ENCODE assay signal across 19 cellular contexts in genomic region chr11:19101803-19102520, GRCh38. TPM values are rescaled to one million over a fixed set of nuclear protein-coding genes. Genes with fewer than 3 reads are reported as not detected.
DNase-seq lines count a peak whose midpoint lies in the region; ATAC-seq, FAIRE-seq and TF ChIP-seq lines count a peak whose summit lies in the region.
"Had no signal": no experiment of that assay in that cellular context is flagged by ENCODE, and none has a peak within 500 bp of the region (broad histone marks: within the 10 kb centered on the region; RNA-seq: fewer than 3 reads in every experiment).

No MANE protein-coding gene starts in this region.

- H3K9me3 ChIP-seq in Caco-2 (peaks cover 5% of the 10 kb centered on the region; the same call in 1 of the 2 replicates), HepG2 (ENCODE audit: low read length) (no peaks in the 10 kb centered on the region)
- H3K9me3 ChIP-seq in CD4-positive, alpha-beta memory T cell (ENCODE audit: control insufficient read depth in 1 of 2, low read length in 2 of 2), result no peaks in the 10 kb centered on the region

- CTCF ChIA-PET in Caco-2 (lab: Charles Lee) (interaction anchor here (2.6 kb wide), 1 partner anchor 25 kb away, joined by 9 read pairs; no protein-coding TSS in a partner anchor), HepG2 (lab: Yijun Ruan, JAX; ENCODE audit: low intra/inter-chr PET ratio, low total read pairs) (no interaction called here)
- CTCF ChIA-PET in CD4-positive, alpha-beta memory T cell (lab: Charles Lee; ENCODE audit: partially characterized antibody), result no interaction called here

- peaks cover 24% of the 10 kb centered on the region for H3K4me1 Mint-ChIP-seq in Caco-2 (ENCODE audit: low read depth, unreplicated experiment)
- no peaks in the 10 kb centered on the region for H3K4me1 Mint-ChIP-seq in CD4-positive, alpha-beta memory T cell
- H3K4me1 Mint-ChIP-seq: activated naive CD8-positive, alpha-beta T cell treated with anti-CD3 and anti-CD28 coated beads, Interleukin-2, amount 50 U/mL, for 24 hours; central memory CD8-positive, alpha-beta T cell had no signal

- no peak overlapping the region for H3K27ac Mint-ChIP-seq in Caco-2 (ENCODE audit: unreplicated experiment)
- no peak overlapping the region for H3K27ac Mint-ChIP-seq in CD4-positive, alpha-beta memory T cell
- H3K27ac Mint-ChIP-seq: activated naive CD8-positive, alpha-beta T cell treated with anti-CD3 and anti-CD28 coated beads, Interleukin-2, amount 50 U/mL, for 24 hours; activated T-cell treated with anti-CD3 and anti-CD28 coated beads, Interleukin-2, amount 50 U/mL, for 72 hours; CD8-positive, alpha-beta T cell; effector memory CD8-positive, alpha-beta T cell; naive thymus-derived CD8-positive, alpha-beta T cell had no signal

- no peaks in the 10 kb centered on the region for H3K9me3 Mint-ChIP-seq in Caco-2 (ENCODE audit: unreplicated experiment)
- peaks cover 0 to 9% (median 4%) of the 10 kb centered on the region in 8 donors for H3K9me3 Mint-ChIP-seq in CD4-positive, alpha-beta memory T cell
- H3K9me3 Mint-ChIP-seq: central memory CD8-positive, alpha-beta T cell had no signal

- no peak for FAIRE-seq in HepG2 (lab: Jason Lieb, UNC)

- peaks cover 2% of the 10 kb centered on the region for H3K27me3 Mint-ChIP-seq in Caco-2 (ENCODE audit: insufficient read depth, unreplicated experiment)
- peaks cover 13 to 16% of the 10 kb centered on the region in 2 donors for H3K27me3 Mint-ChIP-seq in CD4-positive, alpha-beta memory T cell

- H4K20me1 ChIP-seq in HepG2 (ENCODE audit: insufficient read depth, low read length), result no peaks in the 10 kb centered on the region

- H3K27me3 ChIP-seq in Caco-2 (replicated peaks; ENCODE audit: control insufficient read depth, insufficient read depth, low read length), result no peaks in the 10 kb centered on the region
- H3K27me3 ChIP-seq in HepG2 (ENCODE audit: control insufficient read depth in 1 of 2, insufficient read depth in 2 of 2, low read length in 2 of 2), result peaks cover 0 to 19% of the 10 kb centered on the region in 2 experiments; a peak in 2 of 5 replicates
- no peaks in the 10 kb centered on the region for H3K27me3 ChIP-seq in CD4-positive, alpha-beta memory T cell (ENCODE audit: insufficient read depth, low read length)

- 2% methylated on average over 4 of the region's 4 CpGs for WGBS in HepG2 (ENCODE audit: low lambda C conversion rate)

- H3K36me3 ChIP-seq in Caco-2 (ENCODE audit: control insufficient read depth, insufficient read depth, low read length) (no peaks in the 10 kb centered on the region), HepG2 (replicated peaks in 1 of 2; ENCODE audit: control insufficient read depth in 1 of 2, insufficient read depth in 2 of 2, low read length in 2 of 2) (no peaks in the 10 kb centered on the region)
- H3K36me3 ChIP-seq in CD4-positive, alpha-beta memory T cell (ENCODE audit: insufficient read depth, low read length), result no peaks in the 10 kb centered on the region

- intact Hi-C loops in Caco-2 (cut with micrococcal nuclease; ENCODE audit: unreplicated experiment) (loop anchor here (1.0 kb wide), 2 partner anchors 15 to 25 kb away; partner anchors contain the start of gene ZDHHC13), HepG2 (cut with micrococcal nuclease; ENCODE audit: unreplicated experiment) (no loop called here)
- intact Hi-C loops in CD4-positive, alpha-beta memory T cell (cut with micrococcal nuclease), result no loop called here

- ATAC-seq in esophagus mucosa (peak; percentile 78), HG03039 (IDR thresholded peaks at IDR 0.05; ENCODE audit: unreplicated experiment) (no peak), HepG2 (no peak)
- ATAC-seq: activated naive CD8-positive, alpha-beta T cell treated with anti-CD3 and anti-CD28 coated beads, Interleukin-2, amount 50 U/mL, for 24 hours; activated T-cell treated with anti-CD3 and anti-CD28 coated beads, Interleukin-2, amount 50 U/mL, for 72 hours; CD8-positive, alpha-beta T cell; effector memory CD8-positive, alpha-beta T cell; naive thymus-derived CD8-positive, alpha-beta T cell had no signal

- no peak for TF ChIP-seq RAD21 in HepG2 (CRISPR knock-in tag; IDR thresholded peaks at IDR 0.05)

- TF ChIP-seq POLR2A in HepG2 (IDR thresholded peaks at IDR 0.05; ENCODE audit: insufficient read depth in 1 of 2, low read depth in 2 of 2, low read length in 2 of 2), result no peak

- no peaks in the 10 kb centered on the region for H3K79me2 ChIP-seq in HepG2 (ENCODE audit: insufficient read depth, low read length)

- no peak overlapping the region; the same call in 1 of the 2 replicates for H3K4me3 ChIP-seq in Caco-2 (ENCODE audit: low read depth, low read length)
- H3K4me3 ChIP-seq in HepG2 (replicated peaks in 1 of 3; ENCODE audit: insufficient read depth in 1 of 3, low read depth in 2 of 3, low read length in 3 of 3), result no peak overlapping the region
- H3K4me3 ChIP-seq in CD4-positive, alpha-beta memory T cell (ENCODE audit: low read length in 2 of 2), result no peak overlapping the region
- H3K4me3 ChIP-seq: SK-N-MC had no signal

- POLR2A ChIA-PET in Caco-2 (lab: Charles Lee) (no interaction called here), HepG2 (lab: Yijun Ruan, JAX) (no interaction called here)
- POLR2A ChIA-PET in CD4-positive, alpha-beta memory T cell (lab: Charles Lee; ENCODE audit: partially characterized antibody), result no interaction called here

- BruUV-seq in Caco-2 (replicated peaks; lab: Mats Ljungman, UMichigan), result no TSS peak
- no TSS peak for BruUV-seq in HepG2 (replicated peaks; lab: Mats Ljungman, UMichigan)

- H3K36me3 Mint-ChIP-seq in Caco-2 (ENCODE audit: insufficient read depth, unreplicated experiment), result no peaks in the 10 kb centered on the region
- H3K36me3 Mint-ChIP-seq in CD4-positive, alpha-beta memory T cell, result no peaks in the 10 kb centered on the region
- H3K36me3 Mint-ChIP-seq: CD8-positive, alpha-beta T cell had no signal

- TF ChIP-seq CTCF in Caco-2 (IDR thresholded peaks at IDR 0.05; ENCODE audit: insufficient read depth in 1 of 2, low read depth in 1 of 2, low read length in 1 of 2, severe bottlenecking in 1 of 2, unreplicated experiment in 1 of 2), result no peak
- TF ChIP-seq CTCF in HepG2 (CRISPR knock-in tag; IDR thresholded peaks at IDR 0.05), result no peak

- H2AFZ ChIP-seq in HepG2 (ENCODE audit: low read length), result no peak overlapping the region

- peak in 1 of 2 experiments; percentile 30 for DNase-seq in Caco-2
- peak; percentile 76 for DNase-seq in NCI-H1105 (lab: John Stamatoyannopoulos, UW)
- peak; percentile 36 for DNase-seq in NCI-H748 (lab: John Stamatoyannopoulos, UW; ENCODE audit: unreplicated experiment)
- DNase-seq in NCI-H446 (lab: John Stamatoyannopoulos, UW), result no peak
- DNase-seq in HepG2 (ENCODE audit: low spot score), result no peak
- no peak for DNase-seq in CD4-positive, alpha-beta memory T cell
- DNase-seq: activated CD4-positive, alpha-beta T cell treated with anti-CD3 and anti-CD28 coated beads, Interleukin-2, amount 50 U/mL, for 4 hours; activated naive CD8-positive, alpha-beta T cell treated with anti-CD3 and anti-CD28 coated beads, Interleukin-2, amount 50 U/mL, for 24 hours; activated T-cell treated with anti-CD3 and anti-CD28 coated beads, Interleukin-2, amount 50 U/mL, for 72 hours; CD8-positive, alpha-beta T cell; effector memory CD8-positive, alpha-beta T cell; IMR-90; naive thymus-derived CD8-positive, alpha-beta T cell; NCI-H1436 had no signal

- H3K9ac ChIP-seq in HepG2 (ENCODE audit: insufficient read depth, low read depth, low read length), result no peak overlapping the region

- H3K4me1 ChIP-seq in Caco-2, result peaks cover 17% of the 10 kb centered on the region
- H3K4me1 ChIP-seq in HepG2 (ENCODE audit: insufficient read depth, low read length), result no peaks in the 10 kb centered on the region
- no peaks in the 10 kb centered on the region for H3K4me1 ChIP-seq in CD4-positive, alpha-beta memory T cell (ENCODE audit: insufficient read depth, low read length)

- no peak overlapping the region for H3K27ac ChIP-seq in HepG2 (ENCODE audit: extremely low read length, insufficient read depth, low read length)
- H3K27ac ChIP-seq in CD4-positive, alpha-beta memory T cell (ENCODE audit: low read depth, low read length), result no peak overlapping the region
- H3K27ac ChIP-seq: SK-N-MC had no signal

- TF ChIP-seq EP300 in HepG2 (IDR thresholded peaks at IDR 0.05; ENCODE audit: low read depth in 2 of 2, low read length in 2 of 2) (no peak), HepG2 (CRISPR knock-in tag; IDR thresholded peaks at IDR 0.05; ENCODE audit: borderline replicate concordance) (no peak)

- peak overlapping the region; percentile 39 for H3K4me3 Mint-ChIP-seq in Caco-2 (ENCODE audit: unreplicated experiment)
- no peak overlapping the region for H3K4me3 Mint-ChIP-seq in CD4-positive, alpha-beta memory T cell
- H3K4me3 Mint-ChIP-seq: activated naive CD8-positive, alpha-beta T cell treated with anti-CD3 and anti-CD28 coated beads, Interleukin-2, amount 50 U/mL, for 24 hours; activated T-cell treated with anti-CD3 and anti-CD28 coated beads, Interleukin-2, amount 50 U/mL, for 72 hours; CD8-positive, alpha-beta T cell; central memory CD8-positive, alpha-beta T cell; effector memory CD8-positive, alpha-beta T cell; naive thymus-derived CD8-positive, alpha-beta T cell had no signal

- no peak overlapping the region for H3K4me2 ChIP-seq in HepG2 (ENCODE audit: low read depth, low read length)

- in situ Hi-C loops in HepG2 (cut with HindIII; ENCODE audit: extremely low pct_ligation_motif_present, low pct_unique_long_range_greater_than_20kb), result no loop called here

RNA-seq across cellular contexts. Expression of gene ZDHHC13, which starts 15.0 kb away (rescaled TPM):
- total RNA-seq in Caco-2 (2022) (21.4 and 21.8 TPM in 2 replicates), esophagus mucosa (36.5 TPM), HepG2 (2016; rRNA removed; fragmentation: Illumina TruSeq; extraction: Trizol) (9.4 and 11.8 TPM in 2 replicates)
- total RNA-seq in HepG2 (2016; cell fraction: cytosol; rRNA removed; fragmentation: Illumina TruSeq; extraction: Trizol; ENCODE audit: low read depth), result 3.7 and 4.1 TPM in 2 replicates
- 8.8 and 12.5 TPM in 2 replicates for total RNA-seq in HepG2 (2016; cell fraction: insoluble cytoplasmic fraction; rRNA removed; fragmentation: Illumina TruSeq; extraction: Trizol)
- 8.2 and 9.1 TPM in 2 replicates for total RNA-seq in HepG2 (2016; cell fraction: membrane; rRNA removed; fragmentation: Illumina TruSeq; extraction: Trizol)
- 18.3 and 19.2 TPM in 2 replicates for total RNA-seq in HepG2 (2016; cell fraction: nucleus; rRNA removed; fragmentation: Illumina TruSeq; extraction: Trizol)
- 8.3 and 10.9 TPM in 2 replicates for polyA plus RNA-seq in HepG2 (2011; rRNA removed)
- polyA plus RNA-seq in HepG2 (2011; cell fraction: cytosol; rRNA removed), result 3.9 and 5.9 TPM in 2 replicates
- 10.2 and 10.4 TPM in 2 replicates for polyA plus RNA-seq in HepG2 (2011; cell fraction: nucleus; rRNA removed)
- 4.9 and 5.7 TPM in 2 replicates for polyA plus RNA-seq in HepG2 (2012)
- 2.3 and 3.1 TPM in 2 replicates for polyA plus RNA-seq in HepG2 (2016; cell fraction: cytosol; fragmentation: Illumina TruSeq; extraction: Trizol; ENCODE audit: low read depth)
- polyA plus RNA-seq in HepG2 (2016; cell fraction: insoluble cytoplasmic fraction; fragmentation: Illumina TruSeq; extraction: Trizol; ENCODE audit: low read depth), result 6.7 and 8.1 TPM in 2 replicates
- 5.6 and 5.8 TPM in 2 replicates for polyA plus RNA-seq in HepG2 (2016; cell fraction: membrane; fragmentation: Illumina TruSeq; extraction: Trizol; ENCODE audit: low read depth)
- 22.2 and 23.1 TPM in 2 replicates for polyA plus RNA-seq in HepG2 (2016; cell fraction: nucleus; fragmentation: Illumina TruSeq; extraction: Trizol; ENCODE audit: insufficient read depth, low read depth)
- 6.5 and 19.4 TPM in 2 replicates for polyA minus RNA-seq in HepG2 (2011; rRNA and poly(A)+ RNA removed; ENCODE audit: low replicate concordance)
- 3.4 and 4.4 TPM in 2 replicates for polyA minus RNA-seq in HepG2 (2011; cell fraction: cytosol; rRNA and poly(A)+ RNA removed)
- polyA minus RNA-seq in HepG2 (2011; cell fraction: nucleus; rRNA and poly(A)+ RNA removed), result 18.3 and 18.5 TPM in 2 replicates
- total RNA-seq in CD4-positive, alpha-beta memory T cell, result 10 to 100 TPM; 15.6 to 16.1 TPM
- 10 to 100 TPM in 1 of 2 donors, 1 to 10 TPM in 1; 9.4 to 15.2 TPM for polyA plus RNA-seq in CD4-positive, alpha-beta memory T cell

RNA-seq across cellular contexts. Expression of gene MRGPRX2, which starts 41.4 kb away (rescaled TPM):
- not detected in 2 replicates for total RNA-seq in Caco-2 (2022)
- not detected for total RNA-seq in esophagus mucosa
- total RNA-seq in HepG2 (2016; rRNA removed; fragmentation: Illumina TruSeq; extraction: Trizol), result not detected in 2 replicates
- not detected in 2 replicates for total RNA-seq in HepG2 (2016; cell fraction: cytosol; rRNA removed; fragmentation: Illumina TruSeq; extraction: Trizol; ENCODE audit: low read depth)
- total RNA-seq in HepG2 (2016; cell fraction: insoluble cytoplasmic fraction; rRNA removed; fragmentation: Illumina TruSeq; extraction: Trizol), result not detected in 2 replicates
- not detected in 2 replicates for total RNA-seq in HepG2 (2016; cell fraction: membrane; rRNA removed; fragmentation: Illumina TruSeq; extraction: Trizol)
- total RNA-seq in HepG2 (2016; cell fraction: nucleus; rRNA removed; fragmentation: Illumina TruSeq; extraction: Trizol), result not detected in 2 replicates
- polyA plus RNA-seq in HepG2 (2011; rRNA removed), result not detected in 2 replicates
- not detected in 2 replicates for polyA plus RNA-seq in HepG2 (2011; cell fraction: cytosol; rRNA removed)
- not detected in 2 replicates for polyA plus RNA-seq in HepG2 (2011; cell fraction: nucleus; rRNA removed)
- polyA plus RNA-seq in HepG2 (2012), result not detected in 2 replicates
- not detected in 2 replicates for polyA plus RNA-seq in HepG2 (2016; cell fraction: cytosol; fragmentation: Illumina TruSeq; extraction: Trizol; ENCODE audit: low read depth)
- not detected in 2 replicates for polyA plus RNA-seq in HepG2 (2016; cell fraction: insoluble cytoplasmic fraction; fragmentation: Illumina TruSeq; extraction: Trizol; ENCODE audit: low read depth)
- polyA plus RNA-seq in HepG2 (2016; cell fraction: membrane; fragmentation: Illumina TruSeq; extraction: Trizol; ENCODE audit: low read depth), result not detected in 2 replicates
- polyA plus RNA-seq in HepG2 (2016; cell fraction: nucleus; fragmentation: Illumina TruSeq; extraction: Trizol; ENCODE audit: insufficient read depth, low read depth), result not detected in 2 replicates
- polyA minus RNA-seq in HepG2 (2011; rRNA and poly(A)+ RNA removed; ENCODE audit: low replicate concordance), result not detected in 2 replicates
- not detected in 2 replicates for polyA minus RNA-seq in HepG2 (2011; cell fraction: cytosol; rRNA and poly(A)+ RNA removed)
- not detected in 2 replicates for polyA minus RNA-seq in HepG2 (2011; cell fraction: nucleus; rRNA and poly(A)+ RNA removed)
- total RNA-seq in CD4-positive, alpha-beta memory T cell, result not detected
- not detected for polyA plus RNA-seq in CD4-positive, alpha-beta memory T cell
- total RNA-seq: CD8-positive, alpha-beta T cell; IMR-90; naive thymus-derived CD8-positive, alpha-beta T cell had no signal
- polyA plus RNA-seq: AG04450; IMR-90; naive thymus-derived CD8-positive, alpha-beta T cell had no signal

Comparison
In these comparisons a context has a peak if more than half of its experiments do, and no peak if none do; other contexts are left out.
1. DNase-seq: peak in NCI-H1105 (single experiment) and NCI-H748 (single experiment); none in NCI-H446 (0 of 2), HepG2 (single experiment) and CD4-positive, alpha-beta memory T cell (0 of 5).